Comparison of ENCODE assay signal across 16 cellular contexts in genomic region chr5:18333841-18334240, GRCh38.
DNase-seq lines count a peak whose midpoint lies in the region; ATAC-seq, FAIRE-seq and TF ChIP-seq lines count a peak whose summit lies in the region.
"Had no signal": no experiment of that assay in that cellular context is flagged by ENCODE, and none has a peak within 500 bp of the region (broad histone marks: within the 10 kb centered on the region; RNA-seq: fewer than 3 reads in every experiment).

No MANE protein-coding gene starts in this region.

- no peaks in the 10 kb centered on the region for H3K27me3 ChIP-seq in adipocyte (replicated peaks; ENCODE audit: control insufficient read depth, insufficient read depth, low read length)
- H3K27me3 ChIP-seq in smooth muscle cell (ENCODE audit: low read depth): no peaks in the 10 kb centered on the region
- no peaks in the 10 kb centered on the region for H3K27me3 ChIP-seq in Peyer's patch

- no peak overlapping the region for H2AFZ ChIP-seq in smooth muscle cell (ENCODE audit: low read depth)

- DNase-seq in adipocyte (ENCODE audit: low read depth): peak; percentile 14
- peak; percentile 24 for DNase-seq in iris pigment epithelial cell (ENCODE audit: low read depth)
- DNase-seq in smooth muscle cell (lab: John Stamatoyannopoulos, UW; ENCODE audit: unreplicated experiment): no peak
- DNase-seq in left ventricle myocardium superior: no peak
- DNase-seq in Peyer's patch: no peak
- DNase-seq: Caco-2; CD8-positive, alpha-beta T cell; DMS53 had no signal

- H4K20me1 ChIP-seq in smooth muscle cell (ENCODE audit: low read depth): no peaks in the 10 kb centered on the region

- no peaks in the 10 kb centered on the region for H3K79me2 ChIP-seq in smooth muscle cell (ENCODE audit: low read depth)

- WGBS in smooth muscle cell (ENCODE audit: low lambda C conversion rate): 33% methylated on average over 1 of the region's 1 CpG

- TF ChIP-seq POLR2A in Peyer's patch (IDR thresholded peaks at IDR 0.05): no peak

- no peaks in the 10 kb centered on the region for H3K36me3 ChIP-seq in adipocyte (ENCODE audit: control insufficient read depth, insufficient read depth, low read length, severe bottlenecking)
- H3K36me3 ChIP-seq in smooth muscle cell (ENCODE audit: low read depth): no peaks in the 10 kb centered on the region
- H3K36me3 ChIP-seq in Peyer's patch: no peaks in the 10 kb centered on the region
- H3K36me3 ChIP-seq: HAP-1 had no signal

- ATAC-seq in GM21423 (IDR thresholded peaks at IDR 0.05; ENCODE audit: unreplicated experiment) (no peak), left ventricle myocardium superior (no peak)
- ATAC-seq: CD8-positive, alpha-beta T cell; GM12878; HepG2 had no signal

- H3K9me3 ChIP-seq in adipocyte (ENCODE audit: control insufficient read depth, low read length) (peaks cover 2% of the 10 kb centered on the region), smooth muscle cell (replicated peaks; ENCODE audit: low read depth) (no peaks in the 10 kb centered on the region), Peyer's patch (no peaks in the 10 kb centered on the region)
- H3K9me3 ChIP-seq: Caco-2, HAP-1 had no signal

- peak; percentile 58 for FAIRE-seq in endometrium (lab: Jason Lieb, UNC)
- FAIRE-seq: GM12878, GM18507, H1, HepG2, HTR-8/SVneo had no signal

- no peak for TF ChIP-seq CTCF in smooth muscle cell (IDR thresholded peaks at IDR 0.05; ENCODE audit: borderline replicate concordance, insufficient read depth, poor library complexity, severe bottlenecking)
- TF ChIP-seq CTCF in Peyer's patch (IDR thresholded peaks at IDR 0.05): no peak

- H3K9ac ChIP-seq in adipocyte (ENCODE audit: low read length) (no peak overlapping the region), smooth muscle cell (ENCODE audit: low read depth) (no peak overlapping the region)

- peak overlapping the region; percentile 55 for H3K27ac ChIP-seq in smooth muscle cell (ENCODE audit: low read depth)
- no peak overlapping the region for H3K27ac ChIP-seq in Peyer's patch

- no peaks in the 10 kb centered on the region for H3F3A ChIP-seq in smooth muscle cell (ENCODE audit: low read depth)

- intact Hi-C loops in left ventricle myocardium superior (cut with micrococcal nuclease): no loop called here

- H3K4me3 ChIP-seq in adipocyte (ENCODE audit: low read length): no peak overlapping the region
- H3K4me3 ChIP-seq in smooth muscle cell: no peak overlapping the region
- H3K4me3 ChIP-seq in Peyer's patch: no peak overlapping the region
- H3K4me3 ChIP-seq: GM12878, HAP-1 had no signal

- H3K4me1 ChIP-seq in adipocyte (ENCODE audit: control insufficient read depth, insufficient read depth, low read length): no peaks in the 10 kb centered on the region
- no peaks in the 10 kb centered on the region for H3K4me1 ChIP-seq in smooth muscle cell (ENCODE audit: low read depth)
- H3K4me1 ChIP-seq in Peyer's patch: no peaks in the 10 kb centered on the region
- H3K4me1 ChIP-seq: Caco-2, HAP-1 had no signal

- peak overlapping the region; percentile 40 for H3K4me2 ChIP-seq in smooth muscle cell

Comparison
In these comparisons a context has a peak if more than half of its experiments do, and no peak if none do; other contexts are left out.
1. DNase-seq: peak in adipocyte (single experiment) and iris pigment epithelial cell (single experiment); none in smooth muscle cell (single experiment), left ventricle myocardium superior (single experiment) and Peyer's patch (0 of 3).